Comparison of ENCODE assay signal across 31 cellular contexts in genomic region chr10:44571701-44572100, GRCh38.
DNase-seq lines count a peak whose midpoint lies in the region; ATAC-seq lines count a peak whose summit lies in the region.
"Had no signal": no experiment of that assay in that cellular context is flagged by ENCODE, and none has a peak within 500 bp of the region (broad histone marks: within the 10 kb centered on the region; RNA-seq: fewer than 3 reads in every experiment).

No MANE protein-coding gene starts in this region.

- H3K36me3 ChIP-seq in CD4-positive, alpha-beta memory T cell (ENCODE audit: insufficient read depth, low read length) = no peaks in the 10 kb centered on the region
- H3K36me3 ChIP-seq: BLaER1 treated with 17β-estradiol and CSF1 and Interleukin-3, amounts not matched to agents 10 nM and 100 nM; breast epithelium; left lung; ovary; suprapubic skin had no signal

- POLR2A ChIA-PET in CD4-positive, alpha-beta memory T cell (lab: Charles Lee; ENCODE audit: partially characterized antibody) = no interaction called here

- H3K9me3 ChIP-seq in CD4-positive, alpha-beta memory T cell (ENCODE audit: control insufficient read depth in 1 of 2, low read length in 2 of 2) = no peaks in the 10 kb centered on the region
- H3K9me3 ChIP-seq: BLaER1 treated with 17β-estradiol and CSF1 and Interleukin-3, amounts not matched to agents 10 nM and 100 nM; breast epithelium; left lung; ovary; suprapubic skin had no signal

- H3K27ac ChIP-seq in CD4-positive, alpha-beta memory T cell (ENCODE audit: low read depth, low read length) = no peak overlapping the region
- H3K27ac ChIP-seq: BLaER1 treated with 17β-estradiol and CSF1 and Interleukin-3, amounts not matched to agents 10 nM and 100 nM; breast epithelium; left lung; ovary; suprapubic skin had no signal

- CTCF ChIA-PET in CD4-positive, alpha-beta memory T cell (lab: Charles Lee; ENCODE audit: partially characterized antibody) = interaction anchor here (1.1 kb wide), 1 partner anchor 14 kb away, joined by 3 read pairs; no protein-coding TSS in a partner anchor

- no peaks in the 10 kb centered on the region for H3K4me1 ChIP-seq in CD4-positive, alpha-beta memory T cell (ENCODE audit: insufficient read depth, low read length)
- H3K4me1 ChIP-seq: BLaER1 treated with 17β-estradiol and CSF1 and Interleukin-3, amounts not matched to agents 10 nM and 100 nM; breast epithelium; left lung had no signal

- H3K27me3 Mint-ChIP-seq in CD4-positive, alpha-beta memory T cell = no peaks in the 10 kb centered on the region
- H3K27me3 Mint-ChIP-seq in stimulated activated naive B cell treated with anti-CD40 and anti-IgM and Interleukin-4, amounts not matched to agents 10 μg/mL and 1 μg/mL and 100 μg/mL, for 72 hours = no peaks in the 10 kb centered on the region
- H3K27me3 Mint-ChIP-seq: activated CD4-positive, alpha-beta memory T cell treated with anti-CD3 and anti-CD28 coated beads, Interleukin-2, amount 10 ng/mL, durations not matched to agents 7 days and 5 days; stimulated activated memory B cell treated with anti-CD40 and anti-IgM and Interleukin-4, amounts not matched to agents 10 μg/mL and 1 μg/mL and 100 μg/mL, for 72 hours had no signal

- intact Hi-C loops in CD4-positive, alpha-beta memory T cell (cut with micrococcal nuclease) = no loop called here

- H3K36me3 Mint-ChIP-seq in CD4-positive, alpha-beta memory T cell = no peaks in the 10 kb centered on the region
- H3K36me3 Mint-ChIP-seq in stimulated activated naive B cell treated with anti-CD40 and anti-IgM and Interleukin-4, amounts not matched to agents 10 μg/mL and 1 μg/mL and 100 μg/mL, for 72 hours = no peaks in the 10 kb centered on the region
- H3K36me3 Mint-ChIP-seq: stimulated activated memory B cell treated with anti-CD40 and anti-IgM and Interleukin-4, amounts not matched to agents 10 μg/mL and 1 μg/mL and 100 μg/mL, for 72 hours had no signal

- H3K4me3 Mint-ChIP-seq in CD4-positive, alpha-beta memory T cell = no peak overlapping the region
- H3K4me3 Mint-ChIP-seq in stimulated activated naive B cell treated with anti-CD40 and anti-IgM and Interleukin-4, amounts not matched to agents 10 μg/mL and 1 μg/mL and 100 μg/mL, for 72 hours = no peak overlapping the region
- H3K4me3 Mint-ChIP-seq: activated CD4-positive, alpha-beta memory T cell treated with anti-CD3 and anti-CD28 coated beads, Interleukin-2, amount 10 ng/mL, durations not matched to agents 7 days and 5 days; stimulated activated memory B cell treated with anti-CD40 and anti-IgM and Interleukin-4, amounts not matched to agents 10 μg/mL and 1 μg/mL and 100 μg/mL, for 72 hours had no signal

- H3K27me3 ChIP-seq in CD4-positive, alpha-beta memory T cell (ENCODE audit: insufficient read depth, low read length) = no peaks in the 10 kb centered on the region
- H3K27me3 ChIP-seq: BLaER1 treated with 17β-estradiol and CSF1 and Interleukin-3, amounts not matched to agents 10 nM and 100 nM; breast epithelium; left lung; ovary; suprapubic skin had no signal

- peak overlapping the region in 1 of 7 donors; percentile 9 for H3K27ac Mint-ChIP-seq in CD4-positive, alpha-beta memory T cell
- no peak overlapping the region for H3K27ac Mint-ChIP-seq in stimulated activated naive B cell treated with anti-CD40 and anti-IgM and Interleukin-4, amounts not matched to agents 10 μg/mL and 1 μg/mL and 100 μg/mL, for 72 hours
- H3K27ac Mint-ChIP-seq: activated CD4-positive, alpha-beta memory T cell treated with anti-CD3 and anti-CD28 coated beads, Interleukin-2, amount 10 ng/mL, durations not matched to agents 7 days and 5 days; stimulated activated memory B cell treated with anti-CD40 and anti-IgM and Interleukin-4, amounts not matched to agents 10 μg/mL and 1 μg/mL and 100 μg/mL, for 72 hours had no signal

- DNase-seq in AG20443 (ENCODE audit: low spot score) (peak; percentile 41), HS-27A (ENCODE audit: low read depth) (peak; percentile 4), astrocyte of the hippocampus (ENCODE audit: low read depth, low spot score) (peak; percentile 21), iris pigment epithelial cell (ENCODE audit: low read depth) (peak; percentile 33), AG08396 (ENCODE audit: low spot score) (no peak)
- DNase-seq in CD4-positive, alpha-beta memory T cell = no peak
- no peak for DNase-seq in stimulated activated naive B cell treated with anti-CD40 and anti-IgM and Interleukin-4, amounts not matched to agents 10 μg/mL and 1 μg/mL and 100 μg/mL, for 72 hours
- DNase-seq in effector CD8-positive, alpha-beta T cell (lab: John Stamatoyannopoulos, UW) = no peak
- DNase-seq: activated CD4-positive, alpha-beta memory T cell treated with anti-CD3 and anti-CD28 coated beads, Interleukin-2, amount 10 ng/mL, durations not matched to agents 7 days and 5 days; activated CD4-positive, alpha-beta T cell treated with anti-CD3 and anti-CD28 coated beads for 1 hour; activated CD8-positive, alpha-beta memory T cell treated with anti-CD3 and anti-CD28 coated beads, Interleukin-2, amount 50 U/mL, for 4 hours; activated naive CD4-positive, alpha-beta T cell treated with Interleukin-2 at 50 U/mL for 16 hours; COR-L47; GOT3; Karpas-422; left lung; mesenchymal stem cell; MV-4-11; NCI-H1436; NCI-H2081; NCI-H2227 treated with DMSO at 0.1 percent for 48 hours; NCI-H526 treated with DMSO at 0.1 percent for 48 hours; ovary; SHP77; stimulated activated CD4-positive, alpha-beta T cell treated with anti-CD3 and anti-CD28 coated beads, Interleukin-15, amount 100 ng/mL, for 24 hours; T-helper 2 cell had no signal

- ATAC-seq in stimulated activated naive B cell treated with anti-CD40 and anti-IgM and Interleukin-4, amounts not matched to agents 10 μg/mL and 1 μg/mL and 100 μg/mL, for 72 hours (replicated peaks) = no peak
- ATAC-seq: HepG2; left lung; stimulated activated memory B cell treated with anti-CD40 and anti-IgM and Interleukin-4, amounts not matched to agents 10 μg/mL and 1 μg/mL and 100 μg/mL, for 72 hours had no signal

- no peak overlapping the region for H3K4me3 ChIP-seq in CD4-positive, alpha-beta memory T cell (ENCODE audit: low read length in 2 of 2)
- H3K4me3 ChIP-seq: BLaER1 treated with 17β-estradiol and CSF1 and Interleukin-3, amounts not matched to agents 10 nM and 100 nM; breast epithelium; left lung; ovary; suprapubic skin had no signal

- peaks cover 0 to 2% (median 0%) of the 10 kb centered on the region in 4 donors for H3K4me1 Mint-ChIP-seq in CD4-positive, alpha-beta memory T cell
- no peaks in the 10 kb centered on the region for H3K4me1 Mint-ChIP-seq in stimulated activated naive B cell treated with anti-CD40 and anti-IgM and Interleukin-4, amounts not matched to agents 10 μg/mL and 1 μg/mL and 100 μg/mL, for 72 hours
- H3K4me1 Mint-ChIP-seq: activated CD4-positive, alpha-beta memory T cell treated with anti-CD3 and anti-CD28 coated beads, Interleukin-2, amount 10 ng/mL, durations not matched to agents 7 days and 5 days; stimulated activated memory B cell treated with anti-CD40 and anti-IgM and Interleukin-4, amounts not matched to agents 10 μg/mL and 1 μg/mL and 100 μg/mL, for 72 hours had no signal

- H3K9me3 Mint-ChIP-seq in CD4-positive, alpha-beta memory T cell = no peaks in the 10 kb centered on the region
- peaks cover 0 to 1% of the 10 kb centered on the region in 2 donors for H3K9me3 Mint-ChIP-seq in stimulated activated naive B cell treated with anti-CD40 and anti-IgM and Interleukin-4, amounts not matched to agents 10 μg/mL and 1 μg/mL and 100 μg/mL, for 72 hours
- H3K9me3 Mint-ChIP-seq: activated CD4-positive, alpha-beta memory T cell treated with anti-CD3 and anti-CD28 coated beads, Interleukin-2, amount 10 ng/mL, durations not matched to agents 7 days and 5 days had no signal

Comparison
In these comparisons a context has a peak if more than half of its experiments do, and no peak if none do; other contexts are left out.
1. DNase-seq: peak in AG20443 (single experiment), HS-27A (single experiment), astrocyte of the hippocampus (single experiment) and iris pigment epithelial cell (single experiment); none in CD4-positive, alpha-beta memory T cell (0 of 5), stimulated activated naive B cell treated with anti-CD40 and anti-IgM and Interleukin-4, amounts not matched to agents 10 μg/mL and 1 μg/mL and 100 μg/mL, for 72 hours (single experiment), AG08396 (single experiment) and effector CD8-positive, alpha-beta T cell (single experiment).